Comparison of ENCODE assay signal across 39 cellular contexts in the genomic region with DNA sequence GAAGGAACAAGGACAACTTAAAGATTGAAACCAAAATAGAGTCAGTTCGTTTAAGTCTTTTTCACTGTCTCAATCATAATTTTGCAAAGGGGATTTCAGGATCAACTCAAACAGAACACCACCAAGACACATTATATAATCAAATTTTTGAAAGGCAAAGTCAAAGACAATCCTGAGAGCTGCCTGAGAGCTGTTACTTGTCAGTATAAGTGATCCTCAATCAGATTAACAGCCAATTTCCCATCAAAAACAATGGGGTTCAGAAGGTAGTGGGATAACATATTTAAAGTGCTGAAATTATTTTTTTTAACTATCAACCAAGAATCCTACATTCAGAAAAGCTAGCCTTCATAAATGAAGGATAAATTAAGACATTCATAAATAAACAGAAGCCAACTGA. TPM values are rescaled to one million over a fixed set of nuclear protein-coding genes. Genes with fewer than 3 reads are reported as not detected.
"Had no signal": no experiment of that assay in that cellular context is flagged by ENCODE, and none has a peak within 500 bp of the region (broad histone marks: within the 10 kb centered on the region; RNA-seq: fewer than 3 reads in every experiment).

No MANE protein-coding gene starts in this region.

- H3K9me3 ChIP-seq: MG63 had no signal

- H3K4me3 ChIP-seq: MG63 had no signal

- DNase-seq: Karpas-422, Kasumi-1, MG63, MM.1S, MV-4-11, NCI-H1048, NCI-H1092, NCI-H1092 treated with DMSO at 0.1 percent for 48 hours, NCI-H1105, NCI-H1105 treated with DMSO at 0.1 percent for 48 hours, NCI-H1417, NCI-H1417 treated with DMSO at 0.1 percent for 48 hours, NCI-H1436, NCI-H1436 treated with DMSO at 0.1 percent for 48 hours, NCI-H146, NCI-H1694, NCI-H1694 treated with DMSO at 0.1 percent for 48 hours, NCI-H187, NCI-H187 treated with DMSO at 0.1 percent for 48 hours, NCI-H1930, NCI-H2029, NCI-H2029 treated with DMSO at 0.1 percent for 48 hours, NCI-H2081, NCI-H2081 treated with DMSO at 0.1 percent for 48 hours, NCI-H2107, NCI-H2171, NCI-H2171 treated with DMSO at 0.1 percent for 48 hours, NCI-H2227 treated with DMSO at 0.1 percent for 48 hours, NCI-H226, NCI-H345, NCI-H446, NCI-H446 treated with DMSO at 0.1 percent for 48 hours, NCI-H510A, NCI-H510A treated with DMSO at 0.1 percent for 48 hours, NCI-H524 had no signal

- H3K36me3 ChIP-seq: MG63 had no signal

RNA-seq across cellular contexts. Expression of a gene that starts 19.3 kb away (rescaled TPM):
- total RNA-seq: LHCN-M2, M059J, MCF 10A, NCI-H460 had no signal
